ENCODE assay signal across 28 cellular contexts in the genomic region with DNA sequence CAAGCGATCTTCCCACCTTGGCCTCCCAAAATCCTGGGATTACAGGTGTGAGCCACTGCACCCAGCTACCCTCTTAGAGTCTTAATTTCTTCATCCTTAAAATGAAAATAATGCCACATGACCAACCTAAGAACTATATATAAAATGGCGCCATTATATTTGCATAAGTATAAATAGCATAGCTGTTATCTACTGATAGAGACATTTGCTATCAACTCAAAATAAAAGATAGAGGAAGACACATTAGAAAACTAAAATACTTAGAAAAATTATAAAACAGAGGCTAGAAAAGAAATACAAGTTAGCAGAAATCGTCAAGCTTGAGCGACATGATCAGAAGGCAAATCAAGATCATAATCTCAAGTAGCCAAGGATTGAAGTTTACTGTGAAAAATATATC.
"Had no signal": no experiment of that assay in that cellular context is flagged by ENCODE, and none has a peak within 500 bp of the region (broad histone marks: within the 10 kb centered on the region; RNA-seq: fewer than 3 reads in every experiment).

No MANE protein-coding gene starts in this region.

- H3K27ac ChIP-seq: dorsolateral prefrontal cortex, epithelial cell of prostate, heart right ventricle, left lung, prostate gland, right atrium auricular region, stomach, thyroid gland, vagina had no signal

- H3K36me3 ChIP-seq: left lung, prostate gland, right atrium auricular region, stomach, thyroid gland, vagina had no signal

- H3K4me3 ChIP-seq: dorsolateral prefrontal cortex, heart right ventricle, left lung, mucosa of descending colon, prostate gland, right atrium auricular region, smooth muscle cell, stomach, thyroid gland, vagina had no signal

- H3K9me3 ChIP-seq: heart right ventricle, left lung, mucosa of descending colon, prostate gland, right atrium auricular region, stomach, thyroid gland, vagina had no signal

- H3K27me3 Mint-ChIP-seq: naive thymus-derived CD4-positive, alpha-beta T cell had no signal

- DNase-seq: dorsolateral prefrontal cortex; effector CD4-positive, alpha-beta T cell; foreskin fibroblast; glutamatergic neuron; heart right ventricle; hippocampal formation; left cardiac atrium; left lung; mesenchymal stem cell; mucosa of descending colon; naive thymus-derived CD4-positive, alpha-beta T cell; nephron progenitor cell; nucleus accumbens; stimulated activated CD4-positive, alpha-beta T cell treated with anti-CD3 and anti-CD28 coated beads, Interleukin-12 subunit alpha, Interleukin-12 subunit beta, amount 100 ng/mL, for 4 hours; stimulated activated CD4-positive, alpha-beta T cell treated with anti-CD3 and anti-CD28 coated beads, Interleukin-1b, Interleukin-23, amount 100 ng/mL, for 48 hours; stimulated activated CD4-positive, alpha-beta T cell treated with anti-CD3 and anti-CD28 coated beads, Interleukin-4, amount 100 ng/mL, for 1 hour; stimulated activated CD8-positive, alpha-beta memory T cell treated with anti-CD3 and anti-CD28 coated beads, Interleukin-4, amount 100 ng/mL, for 48 hours; stimulated activated naive CD4-positive, alpha-beta T cell treated with Interleukin-2 at 50 U/mL for 16 hours; stomach; thyroid gland; trophoblast cell had no signal

- H3K4me3 Mint-ChIP-seq: mesothelial cell of epicardium; naive thymus-derived CD4-positive, alpha-beta T cell; nephron progenitor cell had no signal

- H3K4me2 ChIP-seq: smooth muscle cell had no signal

- H3K27ac Mint-ChIP-seq: naive thymus-derived CD4-positive, alpha-beta T cell had no signal

- ATAC-seq: heart right ventricle; left cardiac atrium; left lung; mucosa of descending colon; naive thymus-derived CD4-positive, alpha-beta T cell; sciatic nerve had no signal

- H3K9me3 Mint-ChIP-seq: mesothelial cell of epicardium; naive thymus-derived CD4-positive, alpha-beta T cell; nephron progenitor cell had no signal

- H3K27me3 ChIP-seq: dorsolateral prefrontal cortex, heart right ventricle, left lung, right atrium auricular region, stomach, thyroid gland, vagina had no signal
